Comparison of ENCODE assay signal across 17 cellular contexts in the genomic region with DNA sequence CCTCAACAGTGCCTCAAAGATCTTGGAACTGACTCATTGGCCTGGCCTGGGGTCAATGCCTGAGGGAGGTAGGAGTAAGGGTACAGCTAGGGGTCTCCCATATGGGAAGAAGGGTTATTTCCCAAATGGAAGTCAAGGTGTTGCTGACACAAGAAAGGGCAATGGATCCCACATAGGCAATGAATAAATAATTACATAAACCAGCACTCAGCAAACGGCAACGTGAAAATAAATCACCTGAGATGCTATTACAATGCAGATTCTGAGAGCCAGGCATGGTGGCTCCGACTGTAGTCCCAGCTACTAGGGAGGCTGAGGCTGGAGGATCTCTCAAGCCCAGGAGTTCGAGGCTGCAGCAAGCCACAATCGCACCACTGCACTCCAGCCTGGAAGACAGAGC. TPM values are rescaled to one million over a fixed set of nuclear protein-coding genes. Genes with fewer than 3 reads are reported as not detected.
DNase-seq lines count a peak whose midpoint lies in the region; ATAC-seq and TF ChIP-seq lines count a peak whose summit lies in the region.
"Had no signal": no experiment of that assay in that cellular context is flagged by ENCODE, and none has a peak within 500 bp of the region (broad histone marks: within the 10 kb centered on the region; RNA-seq: fewer than 3 reads in every experiment).

No MANE protein-coding gene starts in this region.

- H3K27ac ChIP-seq in stomach = no peak overlapping the region
- no peak overlapping the region for H3K27ac ChIP-seq in gastrocnemius medialis
- H3K27ac ChIP-seq: 22Rv1; A549; BLaER1 treated with 17β-estradiol and CSF1 and Interleukin-3, amounts not matched to agents 10 nM and 100 nM; C4-2B had no signal

- no peak overlapping the region for H3K4me3 ChIP-seq in stomach
- no peak overlapping the region for H3K4me3 ChIP-seq in gastrocnemius medialis
- H3K4me3 ChIP-seq: A549; BLaER1 treated with 17β-estradiol and CSF1 and Interleukin-3, amounts not matched to agents 10 nM and 100 nM; GM12878 had no signal

- TF ChIP-seq CTCF in stomach (IDR thresholded peaks at IDR 0.05) = no peak
- no peak for TF ChIP-seq CTCF in gastrocnemius medialis (IDR thresholded peaks at IDR 0.05 in 4 of 5, conservative IDR thresholded peaks at IDR 0.05 in 1 of 5)

- TF ChIP-seq EP300 in stomach (IDR thresholded peaks at IDR 0.05) = no peak

- H3K36me3 ChIP-seq in stomach (no peaks in the 10 kb centered on the region), gastrocnemius medialis (no peaks in the 10 kb centered on the region)
- H3K36me3 ChIP-seq: BLaER1 treated with 17β-estradiol and CSF1 and Interleukin-3, amounts not matched to agents 10 nM and 100 nM had no signal

- WGBS in stomach, 5 donors = 74 to 83% (median 78%) methylated on average over 5 of the region's 5 CpGs

- TF ChIP-seq POLR2A in stomach (IDR thresholded peaks at IDR 0.05) (no peak), gastrocnemius medialis (IDR thresholded peaks at IDR 0.05) (no peak)

- in situ Hi-C loops in gastrocnemius medialis (cut with MboI; ENCODE audit: low sequenced_read_pairs in 4 of 4) = loop anchor here in 3 of 4 donors (10.0 to 25.0 kb wide), 3 partner anchors 106 to 404 kb away; a partner anchor contains a TSS

- ATAC-seq in left lobe of liver = no peak
- no peak for ATAC-seq in gastrocnemius medialis
- ATAC-seq: A549; CD8-positive, alpha-beta T cell; GM12878 had no signal

- DNase-seq in GM03348 (ENCODE audit: low spot score) = peak; percentile 0
- peak; percentile 23 for DNase-seq in left lobe of liver (ENCODE audit: low spot score)
- DNase-seq in stomach = peak; percentile 10
- DNase-seq in gastrocnemius medialis = no peak
- DNase-seq in T-helper 1 cell = no peak
- DNase-seq: AML-193; Caco-2; Calu3; CD4-positive, alpha-beta T cell; CD8-positive, alpha-beta T cell; DMS79 treated with DMSO at 0.1 percent for 48 hours; GF-D8 had no signal

- peaks cover 0 to 14% (median 5%) of the 10 kb centered on the region in 4 donors for H3K4me1 ChIP-seq in stomach
- H3K4me1 ChIP-seq in gastrocnemius medialis = peaks cover 0 to 26% of the 10 kb centered on the region in 2 donors
- H3K4me1 ChIP-seq: A549, Caco-2 had no signal

- intact Hi-C loops in stomach (cut with DNase I; ENCODE audit: low total_unique reads) (no loop called here), gastrocnemius medialis (cut with DNase I; ENCODE audit: low total_unique reads) (loop anchor here (5.0 kb wide), 1 partner anchor 36 kb away; no protein-coding TSS in a partner anchor)

- H3K27me3 ChIP-seq in stomach = no peaks in the 10 kb centered on the region
- H3K27me3 ChIP-seq in gastrocnemius medialis = no peaks in the 10 kb centered on the region
- H3K27me3 ChIP-seq: BLaER1 treated with 17β-estradiol and CSF1 and Interleukin-3, amounts not matched to agents 10 nM and 100 nM had no signal

- no peaks in the 10 kb centered on the region for H3K9me3 ChIP-seq in stomach
- no peaks in the 10 kb centered on the region for H3K9me3 ChIP-seq in gastrocnemius medialis
- H3K9me3 ChIP-seq: A549; BLaER1 treated with 17β-estradiol and CSF1 and Interleukin-3, amounts not matched to agents 10 nM and 100 nM; Caco-2 had no signal

RNA-seq across cellular contexts. Expression of a gene that starts 36.5 kb away (rescaled TPM):
- 13.2 TPM for total RNA-seq in left lobe of liver
- 10 to 100 TPM in 2 of 5 donors, 1 to 10 TPM in 3; 7.6 to 21.4 (median 9.9) TPM for total RNA-seq in stomach
- 10 to 100 TPM in 1 of 3 donors, 1 to 10 TPM in 2; 8.4 to 12.7 (median 9.0) TPM for polyA plus RNA-seq in stomach
- 10 to 100 TPM in 1 of 4 donors, 1 to 10 TPM in 3; 4.8 to 11.7 (median 7.8) TPM for total RNA-seq in gastrocnemius medialis

Comparison
In these comparisons a context has a peak if more than half of its experiments do, and no peak if none do; other contexts are left out.
1. DNase-seq: peak in GM03348 (single experiment), left lobe of liver (single experiment) and stomach (single experiment); none in gastrocnemius medialis (0 of 2) and T-helper 1 cell (0 of 5).